Comparison of ENCODE assay signal across 23 cellular contexts in genomic region chr20:24787621-24788020, GRCh38.
"Had no signal": no experiment of that assay in that cellular context is flagged by ENCODE, and none has a peak within 500 bp of the region (broad histone marks: within the 10 kb centered on the region; RNA-seq: fewer than 3 reads in every experiment).

No MANE protein-coding gene starts in this region.

- ATAC-seq: left cardiac atrium; left lung; mucosa of descending colon; naive thymus-derived CD4-positive, alpha-beta T cell; natural killer cell treated with Interleukin-12 subunit alpha and Interleukin-12 subunit beta and Interleukin-15 and Interleukin-18, amount 100 ng/mL, for 72 hours; stimulated activated memory B cell treated with anti-CD40 and anti-IgM and Interleukin-4, amounts not matched to agents 10 μg/mL and 1 μg/mL and 100 μg/mL, for 72 hours; stimulated activated naive CD8-positive, alpha-beta T cell treated with anti-CD3 and anti-CD28 coated beads, Interleukin-15, amount 100 ng/mL, for 72 hours had no signal

- H3K9me3 ChIP-seq: left lung, mucosa of descending colon, ovary, right atrium auricular region, sigmoid colon, transverse colon, upper lobe of left lung, vagina had no signal

- DNase-seq: hippocampal formation; kidney glomerular epithelial cell; left cardiac atrium; midbrain; mucosa of descending colon; naive thymus-derived CD4-positive, alpha-beta T cell; ovary; sigmoid colon; small intestine; stimulated activated CD4-positive, alpha-beta T cell treated with anti-CD3 and anti-CD28 coated beads, Interleukin-1b, Interleukin-23, amount 100 ng/mL, for 48 hours; stimulated activated CD4-positive, alpha-beta T cell treated with anti-CD3 and anti-CD28 coated beads, Interleukin-2, amount 100 ng/mL, for 48 hours; stimulated activated CD4-positive, alpha-beta T cell treated with anti-CD3 and anti-CD28 coated beads, Interleukin-4, amount 100 ng/mL, for 4 hours; stimulated activated CD8-positive, alpha-beta memory T cell treated with anti-CD3 and anti-CD28 coated beads, Interleukin-4, amount 100 ng/mL, for 48 hours; stimulated activated naive CD4-positive, alpha-beta T cell treated with Interleukin-2 at 50 U/mL for 16 hours; stimulated activated naive CD8-positive, alpha-beta T cell treated with anti-CD3 and anti-CD28 coated beads, Interleukin-15, amount 100 ng/mL, for 72 hours; substantia nigra; transverse colon had no signal

- H3K36me3 ChIP-seq: left lung, ovary, right atrium auricular region, sigmoid colon, transverse colon, upper lobe of left lung, vagina had no signal

- H3K27ac ChIP-seq: left lung, ovary, right atrium auricular region, sigmoid colon, transverse colon, upper lobe of left lung, vagina had no signal

- H3K27me3 ChIP-seq: ovary, right atrium auricular region, transverse colon, upper lobe of left lung, vagina had no signal

- H3K4me3 ChIP-seq: left lung, mucosa of descending colon, ovary, right atrium auricular region, sigmoid colon, transverse colon, upper lobe of left lung, vagina had no signal

- H3K4me1 ChIP-seq: right atrium auricular region, transverse colon, vagina had no signal
